14 cellular contexts compared by ENCODE assay signal in genomic region chr9:92100237-92100911, GRCh38. TPM values are rescaled to one million over a fixed set of nuclear protein-coding genes. Genes with fewer than 3 reads are reported as not detected.
A peak's percentile ranks its signal among the peaks of the same experiment; 100 is the strongest.
DNase-seq lines count a peak whose midpoint lies in the region; ATAC-seq and TF ChIP-seq lines count a peak whose summit lies in the region.
"Had no signal": no experiment of that assay in that cellular context is flagged by ENCODE, and none has a peak within 500 bp of the region (broad histone marks: within the 10 kb centered on the region; RNA-seq: fewer than 3 reads in every experiment).

No MANE protein-coding gene starts in this region.

- no peaks in the 10 kb centered on the region for H3K27me3 Mint-ChIP-seq in activated T-cell treated with anti-CD3 and anti-CD28 coated beads, Interleukin-2, amount 50 U/mL, for 24 hours
- H3K27me3 Mint-ChIP-seq in activated T-cell treated with anti-CD3 and anti-CD28 coated beads, Interleukin-2, amount 50 U/mL, for 4 hours (ENCODE audit: low read depth), result no peaks in the 10 kb centered on the region
- H3K27me3 Mint-ChIP-seq: B cell had no signal

- no peak for DNase-seq in activated T-cell treated with anti-CD3 and anti-CD28 coated beads, Interleukin-2, amount 50 U/mL, for 24 hours
- no peak for DNase-seq in activated T-cell treated with anti-CD3 and anti-CD28 coated beads, Interleukin-2, amount 50 U/mL, for 4 hours
- DNase-seq in SW480 (ENCODE audit: low spot score), result peak; percentile 88
- DNase-seq in fibroblast of the aortic adventitia (ENCODE audit: low read depth), result peak; percentile 68
- peak; percentile 31 for DNase-seq in stromal cell of bone marrow (ENCODE audit: low read depth)
- no peak for DNase-seq in NCI-H1694 treated with DMSO at 0.1 percent for 48 hours (lab: John Stamatoyannopoulos, UW)
- DNase-seq: activated naive CD4-positive, alpha-beta T cell; NCI-H446 treated with DMSO at 0.1 percent for 48 hours; stimulated activated CD4-positive, alpha-beta T cell treated with anti-CD3 and anti-CD28 coated beads, Interleukin-4, amount 100 ng/mL, for 24 hours; upper lobe of left lung had no signal

- H3K4me3 ChIP-seq in fibroblast of the aortic adventitia (ENCODE audit: low read depth, low read length), result no peak overlapping the region
- H3K4me3 ChIP-seq: GM12878, upper lobe of left lung had no signal

- H3K4me1 Mint-ChIP-seq in activated T-cell treated with anti-CD3 and anti-CD28 coated beads, Interleukin-2, amount 50 U/mL, for 24 hours (ENCODE audit: low read depth), result peaks cover 48% of the 10 kb centered on the region
- peaks cover 21% of the 10 kb centered on the region for H3K4me1 Mint-ChIP-seq in activated T-cell treated with anti-CD3 and anti-CD28 coated beads, Interleukin-2, amount 50 U/mL, for 4 hours (ENCODE audit: low read depth)

- peaks cover 80% of the 10 kb centered on the region for H3K36me3 Mint-ChIP-seq in activated T-cell treated with anti-CD3 and anti-CD28 coated beads, Interleukin-2, amount 50 U/mL, for 24 hours (ENCODE audit: low read depth)
- peaks cover 37% of the 10 kb centered on the region for H3K36me3 Mint-ChIP-seq in activated T-cell treated with anti-CD3 and anti-CD28 coated beads, Interleukin-2, amount 50 U/mL, for 4 hours (ENCODE audit: insufficient read depth)

- no peak for ATAC-seq in activated T-cell treated with anti-CD3 and anti-CD28 coated beads, Interleukin-2, amount 50 U/mL, for 4 hours
- ATAC-seq in GM19455 (IDR thresholded peaks at IDR 0.05; ENCODE audit: unreplicated experiment), result no peak
- no peak for ATAC-seq in GM21367 (IDR thresholded peaks at IDR 0.05; ENCODE audit: unreplicated experiment)
- ATAC-seq: GM12878 had no signal

- no peak for TF ChIP-seq CTCF in fibroblast of the aortic adventitia (IDR thresholded peaks at IDR 0.05; ENCODE audit: insufficient read depth, low read length)

- H3K9me3 Mint-ChIP-seq in activated T-cell treated with anti-CD3 and anti-CD28 coated beads, Interleukin-2, amount 50 U/mL, for 24 hours, result peaks cover 3% of the 10 kb centered on the region
- peaks cover 3% of the 10 kb centered on the region for H3K9me3 Mint-ChIP-seq in activated T-cell treated with anti-CD3 and anti-CD28 coated beads, Interleukin-2, amount 50 U/mL, for 4 hours

- peak overlapping the region; percentile 24 for H3K27ac Mint-ChIP-seq in activated T-cell treated with anti-CD3 and anti-CD28 coated beads, Interleukin-2, amount 50 U/mL, for 24 hours
- H3K27ac Mint-ChIP-seq: B cell had no signal

- no peak overlapping the region for H3K4me3 Mint-ChIP-seq in activated T-cell treated with anti-CD3 and anti-CD28 coated beads, Interleukin-2, amount 50 U/mL, for 24 hours
- no peak overlapping the region for H3K4me3 Mint-ChIP-seq in activated T-cell treated with anti-CD3 and anti-CD28 coated beads, Interleukin-2, amount 50 U/mL, for 4 hours
- H3K4me3 Mint-ChIP-seq: B cell had no signal

RNA-seq across cellular contexts. Expression of gene SPTLC1, which starts 14.8 kb away (rescaled TPM):
- total RNA-seq in activated T-cell treated with anti-CD3 and anti-CD28 coated beads, Interleukin-2, amount 50 U/mL, for 4 hours, result 10 to 100 TPM; 50.5 to 63.1 (median 54.3) TPM
- 51.5 and 119 TPM in 2 replicates for total RNA-seq in fibroblast of the aortic adventitia (ENCODE audit: low replicate concordance)

Comparison
In these comparisons a context has a peak if more than half of its experiments do, and no peak if none do; other contexts are left out.
1. DNase-seq: peak in SW480 (single experiment), fibroblast of the aortic adventitia (single experiment) and stromal cell of bone marrow (single experiment); none in activated T-cell treated with anti-CD3 and anti-CD28 coated beads, Interleukin-2, amount 50 U/mL, for 24 hours (single experiment), activated T-cell treated with anti-CD3 and anti-CD28 coated beads, Interleukin-2, amount 50 U/mL, for 4 hours (single experiment) and NCI-H1694 treated with DMSO at 0.1 percent for 48 hours (single experiment).